In genomic region chr3:188853896-188854295, GRCh38 we compare ENCODE assay signal across 19 cellular contexts.
A peak's percentile ranks its signal among the peaks of the same experiment; 100 is the strongest.
DNase-seq lines count a peak whose midpoint lies in the region; ATAC-seq and TF ChIP-seq lines count a peak whose summit lies in the region.
"Had no signal": no experiment of that assay in that cellular context is flagged by ENCODE, and none has a peak within 500 bp of the region (broad histone marks: within the 10 kb centered on the region; RNA-seq: fewer than 3 reads in every experiment).

No MANE protein-coding gene starts in this region.

- H3K4me3 Mint-ChIP-seq in brain = no peak overlapping the region
- no peak overlapping the region for H3K4me3 Mint-ChIP-seq in activated CD4-positive, alpha-beta T cell treated with anti-CD3 and anti-CD28 coated beads, Interleukin-2, amount 10 ng/mL, durations not matched to agents 24 days and 14 days
- H3K4me3 Mint-ChIP-seq: activated CD4-positive, alpha-beta T cell treated with anti-CD3 and anti-CD28 coated beads for 36 hours; neural crest cell; T-helper 1 cell treated with Interleukin-12 subunit alpha and Interleukin-12 subunit beta and Interleukin-4 antibody, amounts not matched to agents 30 μg/mL and 1 μg/mL, for 36 hours had no signal

- H3K4me1 Mint-ChIP-seq in brain = peaks cover 24% of the 10 kb centered on the region
- peaks cover 2% of the 10 kb centered on the region for H3K4me1 Mint-ChIP-seq in activated CD4-positive, alpha-beta T cell treated with anti-CD3 and anti-CD28 coated beads, Interleukin-2, amount 10 ng/mL, durations not matched to agents 24 days and 14 days
- H3K4me1 Mint-ChIP-seq: activated CD4-positive, alpha-beta T cell treated with anti-CD3 and anti-CD28 coated beads for 36 hours had no signal

- TF ChIP-seq POLR2A in sigmoid colon (IDR thresholded peaks at IDR 0.05) = no peak

- H3K27ac ChIP-seq in sigmoid colon = peak overlapping the region; percentile 8 to 71 (median 58)
- H3K27ac ChIP-seq: spleen had no signal

- WGBS in sigmoid colon, 2 donors = 79 to 90% methylated on average over 1 of the region's 1 CpG

- TF ChIP-seq CTCF in brain (conservative IDR thresholded peaks at IDR 0.05) = no peak
- no peak for TF ChIP-seq CTCF in sigmoid colon (IDR thresholded peaks at IDR 0.05)

- TF ChIP-seq EP300 in sigmoid colon (IDR thresholded peaks at IDR 0.05) = no peak

- no peaks in the 10 kb centered on the region for H3K9me3 ChIP-seq in sigmoid colon
- H3K9me3 ChIP-seq: spleen, upper lobe of left lung had no signal

- DNase-seq in AG08395 (ENCODE audit: low spot score) = peak; percentile 46
- DNase-seq in Right ventricle myocardium superior = no peak
- no peak for DNase-seq in sigmoid colon
- DNase-seq in activated CD4-positive, alpha-beta T cell treated with anti-CD3 and anti-CD28 coated beads, Interleukin-2, amount 10 ng/mL, durations not matched to agents 24 days and 14 days = no peak
- DNase-seq in NOMO-1 treated with dmso at 0.1 percent for 144 hours (lab: John Stamatoyannopoulos, UW; ENCODE audit: unreplicated experiment) = no peak
- DNase-seq in posterior cingulate gyrus = no peak
- DNase-seq in NOMO-1 (lab: John Stamatoyannopoulos, UW; ENCODE audit: unreplicated experiment in 2 of 2) = no peak
- DNase-seq: ACHN; activated CD4-positive, alpha-beta T cell treated with anti-CD3 and anti-CD28 coated beads for 36 hours; activated effector memory CD4-positive, alpha-beta T cell treated with Interleukin-2 at 50 U/mL for 16 hours; central memory CD4-positive, alpha-beta T cell; islet precursor cell; NCI-H1105; OCI-M1; spleen; upper lobe of left lung had no signal

- H3K27me3 Mint-ChIP-seq in brain = no peaks in the 10 kb centered on the region
- peaks cover 3% of the 10 kb centered on the region for H3K27me3 Mint-ChIP-seq in activated CD4-positive, alpha-beta T cell treated with anti-CD3 and anti-CD28 coated beads, Interleukin-2, amount 10 ng/mL, durations not matched to agents 24 days and 14 days
- H3K27me3 Mint-ChIP-seq: activated CD4-positive, alpha-beta T cell treated with anti-CD3 and anti-CD28 coated beads for 36 hours had no signal

- no peaks in the 10 kb centered on the region for H3K36me3 ChIP-seq in sigmoid colon
- H3K36me3 ChIP-seq: spleen, upper lobe of left lung had no signal

- H3K9me3 Mint-ChIP-seq in brain = no peaks in the 10 kb centered on the region
- peaks cover 3% of the 10 kb centered on the region for H3K9me3 Mint-ChIP-seq in activated CD4-positive, alpha-beta T cell treated with anti-CD3 and anti-CD28 coated beads, Interleukin-2, amount 10 ng/mL, durations not matched to agents 24 days and 14 days
- H3K9me3 Mint-ChIP-seq: T-helper 1 cell treated with Interleukin-12 subunit alpha and Interleukin-12 subunit beta and Interleukin-4 antibody, amounts not matched to agents 30 μg/mL and 1 μg/mL, for 36 hours had no signal

- peaks cover 0 to 44% (median 39%) of the 10 kb centered on the region in 4 donors for H3K4me1 ChIP-seq in sigmoid colon
- H3K4me1 ChIP-seq: spleen, upper lobe of left lung had no signal

- ATAC-seq in Right ventricle myocardium superior (ENCODE audit: poor library complexity) = peak; percentile 62
- ATAC-seq: activated CD4-positive, alpha-beta T cell treated with anti-CD3 and anti-CD28 coated beads for 36 hours had no signal

- peak overlapping the region in 3 of 5 experiments; percentile 1 to 72 (median 26) for H3K27ac Mint-ChIP-seq in brain
- H3K27ac Mint-ChIP-seq in activated CD4-positive, alpha-beta T cell treated with anti-CD3 and anti-CD28 coated beads, Interleukin-2, amount 10 ng/mL, durations not matched to agents 24 days and 14 days = no peak overlapping the region
- H3K27ac Mint-ChIP-seq: activated CD4-positive, alpha-beta T cell treated with anti-CD3 and anti-CD28 coated beads for 36 hours; T-helper 1 cell treated with Interleukin-12 subunit alpha and Interleukin-12 subunit beta and Interleukin-4 antibody, amounts not matched to agents 30 μg/mL and 1 μg/mL, for 36 hours had no signal

- intact Hi-C loops in Right ventricle myocardium superior (cut with DNase I) = no loop called here
- intact Hi-C loops in sigmoid colon (cut with DNase I) = no loop called here
- intact Hi-C loops in activated CD4-positive, alpha-beta T cell treated with anti-CD3 and anti-CD28 coated beads, Interleukin-2, amount 10 ng/mL, durations not matched to agents 24 days and 14 days (cut with micrococcal nuclease) = no loop called here
- intact Hi-C loops in posterior cingulate gyrus (cut with DNase I) = no loop called here

- H3K4me3 ChIP-seq in sigmoid colon = no peak overlapping the region
- H3K4me3 ChIP-seq: spleen, upper lobe of left lung had no signal

- H3K27me3 ChIP-seq in sigmoid colon = no peaks in the 10 kb centered on the region
- H3K27me3 ChIP-seq: spleen, upper lobe of left lung had no signal

- H3K36me3 Mint-ChIP-seq in brain = no peaks in the 10 kb centered on the region
- H3K36me3 Mint-ChIP-seq in activated CD4-positive, alpha-beta T cell treated with anti-CD3 and anti-CD28 coated beads, Interleukin-2, amount 10 ng/mL, durations not matched to agents 24 days and 14 days (ENCODE audit: low read depth) = peaks cover 1% of the 10 kb centered on the region
